ENCODE assay signal across 16 cellular contexts in the genomic region with DNA sequence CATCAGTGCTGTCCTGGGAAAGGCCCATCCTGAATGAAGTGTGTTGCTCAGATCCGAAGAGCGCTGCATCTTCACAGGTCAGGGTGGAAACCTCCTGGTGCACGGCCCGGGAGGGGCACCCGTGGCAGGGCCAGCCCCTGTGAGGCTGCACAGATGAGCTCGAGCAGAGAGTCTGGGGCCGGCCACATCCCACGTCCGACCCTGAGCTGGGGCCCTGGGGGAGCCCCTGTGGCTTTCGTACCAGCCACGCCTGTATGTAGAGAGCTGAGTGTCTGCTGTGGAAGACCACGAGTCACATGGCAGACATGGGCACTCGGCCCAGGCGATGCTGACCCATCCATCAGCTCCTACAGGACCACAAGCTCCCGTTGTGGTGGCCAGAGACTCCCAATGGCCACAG. TPM values are rescaled to one million over a fixed set of nuclear protein-coding genes. Genes with fewer than 3 reads are reported as not detected.
"Had no signal": no experiment of that assay in that cellular context is flagged by ENCODE, and none has a peak within 500 bp of the region (broad histone marks: within the 10 kb centered on the region; RNA-seq: fewer than 3 reads in every experiment).

No MANE protein-coding gene starts in this region.

- H3K9me3 ChIP-seq: adrenal gland, mucosa of descending colon, thyroid gland, vagina had no signal

- H3K27me3 ChIP-seq: adrenal gland, thyroid gland, vagina had no signal

- H3K4me1 Mint-ChIP-seq: immature natural killer cell, natural killer cell had no signal

- H3K36me3 ChIP-seq: adrenal gland, brain microvascular endothelial cell, thyroid gland, vagina had no signal

- H3K4me3 Mint-ChIP-seq: activated naive CD4-positive, alpha-beta T cell treated with anti-CD3 and anti-CD28 coated beads for 36 hours; activated T-helper 1 cell treated with anti-CD3 and anti-CD28 coated beads, Interleukin-12 subunit alpha, Interleukin-12 subunit beta, Interleukin-2, Interleukin-4 antibody, amounts not matched to agents 30 ng/mL and 10 ng/mL and 1 ng/mL, durations not matched to agents 14 hours and 24 hours and 36 hours; immature natural killer cell; natural killer cell had no signal

- H3K4me3 ChIP-seq: adrenal gland, mucosa of descending colon, thyroid gland, vagina had no signal

- ATAC-seq: mucosa of descending colon had no signal

- H3K27ac Mint-ChIP-seq: activated naive CD4-positive, alpha-beta T cell treated with anti-CD3 and anti-CD28 coated beads for 36 hours; activated T-helper 1 cell treated with anti-CD3 and anti-CD28 coated beads, Interleukin-12 subunit alpha, Interleukin-12 subunit beta, Interleukin-2, Interleukin-4 antibody, amounts not matched to agents 30 ng/mL and 10 ng/mL and 1 ng/mL, durations not matched to agents 14 hours and 24 hours and 36 hours; immature natural killer cell; natural killer cell had no signal

- DNase-seq: activated CD4-positive, alpha-beta T cell treated with anti-CD3 and anti-CD28 coated beads for 48 hours; activated naive CD4-positive, alpha-beta T cell treated with anti-CD3 and anti-CD28 coated beads for 36 hours; adrenal gland; brain microvascular endothelial cell; dermis blood vessel endothelial cell; erythroblast; immature natural killer cell; mammary epithelial cell; mucosa of descending colon; natural killer cell; stimulated activated CD4-positive, alpha-beta T cell treated with anti-CD3 and anti-CD28 coated beads, Interleukin-4, amount 100 ng/mL, for 1 hour; stimulated activated CD8-positive, alpha-beta memory T cell treated with anti-CD3 and anti-CD28 coated beads, Interleukin-4, amount 100 ng/mL, for 48 hours; T-helper 9 cell; thyroid gland had no signal

- H3K27ac ChIP-seq: adrenal gland, brain microvascular endothelial cell, thyroid gland had no signal

- H3K4me1 ChIP-seq: adrenal gland had no signal

- H3K9me3 Mint-ChIP-seq: activated naive CD4-positive, alpha-beta T cell treated with anti-CD3 and anti-CD28 coated beads for 36 hours; activated T-helper 1 cell treated with anti-CD3 and anti-CD28 coated beads, Interleukin-12 subunit alpha, Interleukin-12 subunit beta, Interleukin-2, Interleukin-4 antibody, amounts not matched to agents 30 ng/mL and 10 ng/mL and 1 ng/mL, durations not matched to agents 14 hours and 24 hours and 36 hours; natural killer cell had no signal

- H3K36me3 Mint-ChIP-seq: immature natural killer cell, natural killer cell had no signal

RNA-seq across cellular contexts. Expression of gene GP1BB, which starts 33.9 kb away (rescaled TPM):
- total RNA-seq: activated naive CD4-positive, alpha-beta T cell treated with anti-CD3 and anti-CD28 coated beads for 36 hours; activated T-helper 1 cell treated with anti-CD3 and anti-CD28 coated beads, Interleukin-12 subunit alpha, Interleukin-12 subunit beta, Interleukin-2, Interleukin-4 antibody, amounts not matched to agents 30 ng/mL and 10 ng/mL and 1 ng/mL, durations not matched to agents 14 hours and 24 hours and 36 hours had no signal
